8 cellular contexts compared by ENCODE assay signal in the genomic region with DNA sequence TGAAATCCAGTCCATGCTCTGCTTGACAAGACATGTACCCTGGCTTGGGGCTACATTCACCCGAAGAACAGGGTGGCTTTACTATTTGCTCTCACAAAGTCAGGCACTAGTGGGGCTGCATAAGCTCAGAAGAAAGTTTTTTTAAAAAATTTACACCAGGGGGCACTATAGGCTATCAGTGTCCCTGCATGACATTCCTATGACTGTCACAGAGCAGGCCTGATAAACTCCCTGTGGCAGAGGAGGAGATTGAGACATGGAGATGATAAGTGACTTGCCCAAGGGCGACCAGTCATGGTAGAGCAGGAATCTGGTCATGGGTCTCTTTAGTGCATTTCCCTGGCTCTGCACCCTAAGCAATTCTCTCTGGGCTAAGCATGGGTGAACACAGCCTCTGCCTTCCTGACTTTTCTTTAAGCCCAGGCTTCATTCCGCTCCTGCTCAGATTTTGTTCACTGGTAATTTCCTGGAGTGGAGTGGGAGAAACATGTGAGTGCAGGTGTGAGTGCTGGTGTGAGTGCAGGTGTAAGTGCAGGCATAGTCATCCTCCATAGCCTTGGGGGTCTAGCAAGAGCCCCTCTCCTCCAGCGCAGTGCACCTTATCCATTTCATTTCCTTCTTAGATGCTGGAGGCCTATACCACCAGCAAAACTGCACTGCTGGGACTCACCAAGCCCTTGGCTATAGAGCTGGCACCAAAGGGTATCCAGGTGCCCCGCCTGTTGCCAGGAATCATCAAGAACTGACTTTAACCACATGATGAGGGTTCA.
DNase-seq lines count a peak whose midpoint lies in the region; ATAC-seq and TF ChIP-seq lines count a peak whose summit lies in the region.

No MANE protein-coding gene starts in this region.

- POLR2A ChIA-PET in activated CD4-positive, alpha-beta T cell treated with anti-CD3 and anti-CD28 coated beads, Interleukin-2, amount 10 ng/mL, durations not matched to agents 7 days and 5 days (lab: Charles Lee), result no interaction called here

- H3K36me3 Mint-ChIP-seq in activated CD4-positive, alpha-beta T cell treated with anti-CD3 and anti-CD28 coated beads, Interleukin-2, amount 10 ng/mL, durations not matched to agents 7 days and 5 days (ENCODE audit: low read depth), result no peaks in the 10 kb centered on the region

- ATAC-seq in GM18505 (IDR thresholded peaks at IDR 0.05; ENCODE audit: unreplicated experiment), result no peak

- H3K9me2 ChIP-seq in GM23248 (ENCODE audit: insufficient read depth), result no peaks in the 10 kb centered on the region

- H4K20me1 ChIP-seq in GM23248 (ENCODE audit: insufficient read depth) (no peaks in the 10 kb centered on the region), fibroblast of lung (ENCODE audit: control insufficient read depth, extremely low read depth, insufficient read depth, low read length) (no peaks in the 10 kb centered on the region)

- no peak overlapping the region for H2AFZ ChIP-seq in GM23248
- H2AFZ ChIP-seq in fibroblast of lung (ENCODE audit: low read length), result no peak overlapping the region

- no peaks in the 10 kb centered on the region for H3K4me1 ChIP-seq in GM23248 (ENCODE audit: insufficient read depth)
- no peaks in the 10 kb centered on the region for H3K4me1 ChIP-seq in fibroblast of lung (ENCODE audit: control insufficient read depth, extremely low read depth, insufficient read depth, low read length)
- no peaks in the 10 kb centered on the region for H3K4me1 ChIP-seq in prostate gland (replicated peaks)

- TF ChIP-seq CTCF in fibroblast of lung (conservative IDR thresholded peaks at IDR 0.05 in 1 of 2, IDR thresholded peaks at IDR 0.05 in 1 of 2; ENCODE audit: low read depth in 1 of 2, low read length in 2 of 2) (peak in 1 of 2 donors; percentile 27), prostate gland (IDR thresholded peaks at IDR 0.05) (peak in 3 of 4 experiments; percentile 6 to 35 (median 22))

- peaks cover 3% of the 10 kb centered on the region for H3K27me3 Mint-ChIP-seq in activated CD4-positive, alpha-beta T cell treated with anti-CD3 and anti-CD28 coated beads, Interleukin-2, amount 10 ng/mL, durations not matched to agents 7 days and 5 days

- no peak overlapping the region for H3K4me2 ChIP-seq in GM23248 (ENCODE audit: unreplicated experiment)
- no peak overlapping the region for H3K4me2 ChIP-seq in fibroblast of lung (ENCODE audit: extremely low read depth, insufficient read depth, low read length)

- no peaks in the 10 kb centered on the region for H3K4me1 Mint-ChIP-seq in activated CD4-positive, alpha-beta T cell treated with anti-CD3 and anti-CD28 coated beads, Interleukin-2, amount 10 ng/mL, durations not matched to agents 7 days and 5 days

- H3K27ac ChIP-seq in GM23248 (no peak overlapping the region), fibroblast of lung (ENCODE audit: insufficient read depth, low read length) (no peak overlapping the region), prostate gland (no peak overlapping the region)

- H3F3A ChIP-seq in GM23248 (ENCODE audit: insufficient read depth), result no peaks in the 10 kb centered on the region

- CTCF ChIA-PET in activated CD4-positive, alpha-beta T cell treated with anti-CD3 and anti-CD28 coated beads, Interleukin-2, amount 10 ng/mL, durations not matched to agents 7 days and 5 days (lab: Charles Lee), result no interaction called here

- H3K4me3 Mint-ChIP-seq in activated CD4-positive, alpha-beta T cell treated with anti-CD3 and anti-CD28 coated beads, Interleukin-2, amount 10 ng/mL, durations not matched to agents 7 days and 5 days, result no peak overlapping the region

- WGBS in GM23248 (ENCODE audit: low coverage in 1 of 2, low lambda C conversion rate in 2 of 2, missing lambda C conversion rate in 2 of 2), 2 experiments, result 54 to 57% methylated on average over 5 of the region's 5 CpGs
- 89% methylated on average over 5 of the region's 5 CpGs for WGBS in prostate gland

- H3K9me3 Mint-ChIP-seq in activated CD4-positive, alpha-beta T cell treated with anti-CD3 and anti-CD28 coated beads, Interleukin-2, amount 10 ng/mL, durations not matched to agents 7 days and 5 days, result no peaks in the 10 kb centered on the region

- H3K27me3 ChIP-seq in GM23248 (replicated peaks; ENCODE audit: insufficient read depth) (no peaks in the 10 kb centered on the region; the same call in 1 of the 2 replicates), fibroblast of lung (ENCODE audit: control insufficient read depth, insufficient read depth, low read length) (no peaks in the 10 kb centered on the region), prostate gland (replicated peaks; ENCODE audit: insufficient read depth) (no peaks in the 10 kb centered on the region)

- H3K79me2 ChIP-seq in GM23248 (ENCODE audit: insufficient read depth) (no peaks in the 10 kb centered on the region), fibroblast of lung (ENCODE audit: control insufficient read depth, insufficient read depth, low read length) (no peaks in the 10 kb centered on the region)

- no peaks in the 10 kb centered on the region for H3K36me3 ChIP-seq in GM23248 (ENCODE audit: low read depth)
- no peaks in the 10 kb centered on the region for H3K36me3 ChIP-seq in fibroblast of lung (ENCODE audit: control insufficient read depth, insufficient read depth, low read length)
- no peaks in the 10 kb centered on the region for H3K36me3 ChIP-seq in prostate gland

- H3K9me3 ChIP-seq in GM23248 (ENCODE audit: low read depth) (no peaks in the 10 kb centered on the region), fibroblast of lung (ENCODE audit: control insufficient read depth, insufficient read depth, low read depth, low read length) (no peaks in the 10 kb centered on the region), prostate gland (no peaks in the 10 kb centered on the region)

- peak; percentile 53 for DNase-seq in Ammon's horn (ENCODE audit: low spot score)
- peak; percentile 75 for DNase-seq in GM23248
- DNase-seq in OCI-M1 (lab: John Stamatoyannopoulos, UW), result peak; percentile 68
- peak; percentile 18 to 27 for DNase-seq in fibroblast of lung (ENCODE audit: low read depth in 2 of 2)
- DNase-seq in prostate gland (ENCODE audit: low spot score), result no peak
- DNase-seq in T-helper 9 cell, result no peak
- DNase-seq in activated CD4-positive, alpha-beta T cell treated with anti-CD3 and anti-CD28 coated beads, Interleukin-2, amount 10 ng/mL, durations not matched to agents 7 days and 5 days, result no peak

- no peak for TF ChIP-seq POLR2A in prostate gland (IDR thresholded peaks at IDR 0.05)
- TF ChIP-seq POLR2A in GM18505 (IDR thresholded peaks at IDR 0.05; ENCODE audit: borderline replicate concordance, extremely low read depth, insufficient read depth, insufficient read length), result no peak

- H3K27ac Mint-ChIP-seq in activated CD4-positive, alpha-beta T cell treated with anti-CD3 and anti-CD28 coated beads, Interleukin-2, amount 10 ng/mL, durations not matched to agents 7 days and 5 days, result no peak overlapping the region

- H3K9ac ChIP-seq in GM23248, result no peak overlapping the region
- H3K9ac ChIP-seq in fibroblast of lung (ENCODE audit: insufficient read depth, low read length), result no peak overlapping the region

- in situ Hi-C loops in GM23248 (cut with MboI), result loop anchor here (10.0 kb wide), 1 partner anchor 187 kb away; no protein-coding TSS in a partner anchor

- intact Hi-C loops in prostate gland (cut with DNase I), result loop anchor here (10.0 kb wide), 1 partner anchor 207 kb away; no protein-coding TSS in a partner anchor

- no peak overlapping the region for H3K4me3 ChIP-seq in GM23248
- no peak overlapping the region for H3K4me3 ChIP-seq in fibroblast of lung (replicated peaks in 1 of 4; ENCODE audit: control extremely low read depth in 1 of 4, insufficient read depth in 1 of 4, low read depth in 3 of 4, low read length in 4 of 4)
- H3K4me3 ChIP-seq in prostate gland, result no peak overlapping the region

Comparison
In these comparisons a context has a peak if more than half of its experiments do, and no peak if none do; other contexts are left out.
1. DNase-seq: peak in Ammon's horn (single experiment), GM23248 (single experiment), OCI-M1 (single experiment) and fibroblast of lung (2 of 2); none in prostate gland (single experiment), T-helper 9 cell (single experiment) and activated CD4-positive, alpha-beta T cell treated with anti-CD3 and anti-CD28 coated beads, Interleukin-2, amount 10 ng/mL, durations not matched to agents 7 days and 5 days (single experiment).